ENCODE assay signal across 7 cellular contexts in genomic region chr5:141876628-141877477, GRCh38.
A peak's percentile ranks its signal among the peaks of the same experiment; 100 is the strongest.
DNase-seq lines count a peak whose midpoint lies in the region; ATAC-seq and TF ChIP-seq lines count a peak whose summit lies in the region.

No MANE protein-coding gene starts in this region.

- H3K27ac ChIP-seq in HUES48 (ENCODE audit: low read depth, low read length) (peak overlapping the region; percentile 93), VCaP (peak overlapping the region; percentile 92), iPS DF 6.9 (ENCODE audit: low read length) (no peak overlapping the region)

- DNase-seq in iPS DF 6.9 (ENCODE audit: low read depth, low spot score) = no peak
- DNase-seq in skeletal muscle cell (ENCODE audit: low read depth) = no peak
- no peak for DNase-seq in activated naive CD4-positive, alpha-beta T cell (lab: John Stamatoyannopoulos, UW)

- H3K4me3 ChIP-seq in HUES48 (ENCODE audit: low read depth, low read length) = peak overlapping the region; percentile 85
- H3K4me3 ChIP-seq in iPS DF 6.9 (ENCODE audit: low read length) = peak overlapping the region; percentile 83
- H3K4me3 ChIP-seq in skeletal muscle cell (ENCODE audit: low read depth, low read length) = peak overlapping the region; percentile 24

- TF ChIP-seq CTCF in VCaP (conservative IDR thresholded peaks at IDR 0.05) = no peak

- H3K27me3 ChIP-seq in HUES48 (ENCODE audit: control insufficient read depth, insufficient read depth, low read length) (peaks cover 3% of the 10 kb centered on the region; the same call in 1 of the 2 replicates), iPS DF 6.9 (ENCODE audit: control insufficient read depth, insufficient read depth, low read length) (no peaks in the 10 kb centered on the region)

- WGBS in iPS DF 6.9 (ENCODE audit: insufficient coverage, insufficient read length) = no CpG with 5 or more reads among the region's 42 CpGs

- H3K36me3 ChIP-seq in HUES48 (ENCODE audit: control insufficient read depth, insufficient read depth, low read length) (no peaks in the 10 kb centered on the region), iPS DF 6.9 (ENCODE audit: control insufficient read depth, insufficient read depth, low read length) (no peaks in the 10 kb centered on the region)

- peak overlapping the region; percentile 81 for H3K9ac ChIP-seq in HUES48 (ENCODE audit: low read depth, low read length)

- H3K9me3 ChIP-seq in HUES48 (ENCODE audit: control insufficient read depth, insufficient read depth, low read length) (no peaks in the 10 kb centered on the region), iPS DF 6.9 (ENCODE audit: control insufficient read depth, insufficient read depth, low read length) (no peaks in the 10 kb centered on the region)

- ATAC-seq in HG03175 (IDR thresholded peaks at IDR 0.05; ENCODE audit: unreplicated experiment) = no peak
- ATAC-seq in HG02610 (IDR thresholded peaks at IDR 0.05; ENCODE audit: unreplicated experiment) = no peak

- peaks cover 53% of the 10 kb centered on the region for H3K4me1 ChIP-seq in HUES48 (ENCODE audit: control insufficient read depth, insufficient read depth, low read length)
- H3K4me1 ChIP-seq in iPS DF 6.9 (ENCODE audit: control insufficient read depth, insufficient read depth, low read length) = peaks cover 26% of the 10 kb centered on the region

Comparison
In these comparisons a context has a peak if more than half of its experiments do, and no peak if none do; other contexts are left out.
1. H3K4me3 ChIP-seq: peak in every context shown above with its lines; median percentile 85 in HUES48; 83 in iPS DF 6.9; 24 in skeletal muscle cell.